Comparison of ENCODE assay signal across 8 cellular contexts in the genomic region with DNA sequence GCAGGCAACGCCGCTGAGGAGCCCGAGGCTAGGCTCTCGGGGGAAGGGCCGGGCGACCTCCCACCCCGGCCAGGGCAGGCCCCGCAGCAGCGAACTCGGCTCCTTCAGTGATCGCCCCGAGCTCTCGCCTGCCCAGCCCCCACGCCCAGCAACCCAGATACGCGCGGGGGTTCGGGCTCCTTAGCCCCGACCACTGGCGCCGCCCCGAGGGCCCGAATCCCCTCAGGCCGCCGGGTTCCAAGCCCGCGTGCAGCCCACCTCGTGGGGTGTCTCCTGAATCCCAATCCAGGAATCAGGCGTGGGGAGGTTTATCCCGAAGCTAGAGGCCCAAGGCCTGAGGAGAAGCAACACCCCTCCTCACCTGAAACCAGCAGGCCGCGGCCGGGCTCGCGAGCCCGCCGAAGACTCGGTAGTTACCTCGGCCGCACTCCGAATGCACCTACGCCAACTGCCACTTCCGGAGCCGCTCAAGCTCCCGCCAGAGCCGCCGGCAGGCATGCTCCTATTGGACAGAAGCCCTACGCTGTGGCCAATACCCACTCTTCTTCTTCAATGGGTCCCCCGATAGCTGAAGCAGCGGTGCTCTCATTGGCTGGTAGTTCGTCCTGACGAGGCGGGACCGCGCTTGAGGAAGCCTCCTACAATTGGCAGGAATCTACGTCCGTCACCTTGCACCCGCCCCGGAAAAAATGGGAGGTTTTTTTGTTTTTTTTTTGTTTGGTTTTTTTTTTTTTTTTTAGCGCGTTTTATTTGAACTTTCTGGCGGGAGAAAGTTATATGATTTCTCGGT. TPM values are rescaled to one million over a fixed set of nuclear protein-coding genes. Genes with fewer than 3 reads are reported as not detected.
DNase-seq lines count a peak whose midpoint lies in the region; ATAC-seq, FAIRE-seq and TF ChIP-seq lines count a peak whose summit lies in the region.

A gene with protein sequence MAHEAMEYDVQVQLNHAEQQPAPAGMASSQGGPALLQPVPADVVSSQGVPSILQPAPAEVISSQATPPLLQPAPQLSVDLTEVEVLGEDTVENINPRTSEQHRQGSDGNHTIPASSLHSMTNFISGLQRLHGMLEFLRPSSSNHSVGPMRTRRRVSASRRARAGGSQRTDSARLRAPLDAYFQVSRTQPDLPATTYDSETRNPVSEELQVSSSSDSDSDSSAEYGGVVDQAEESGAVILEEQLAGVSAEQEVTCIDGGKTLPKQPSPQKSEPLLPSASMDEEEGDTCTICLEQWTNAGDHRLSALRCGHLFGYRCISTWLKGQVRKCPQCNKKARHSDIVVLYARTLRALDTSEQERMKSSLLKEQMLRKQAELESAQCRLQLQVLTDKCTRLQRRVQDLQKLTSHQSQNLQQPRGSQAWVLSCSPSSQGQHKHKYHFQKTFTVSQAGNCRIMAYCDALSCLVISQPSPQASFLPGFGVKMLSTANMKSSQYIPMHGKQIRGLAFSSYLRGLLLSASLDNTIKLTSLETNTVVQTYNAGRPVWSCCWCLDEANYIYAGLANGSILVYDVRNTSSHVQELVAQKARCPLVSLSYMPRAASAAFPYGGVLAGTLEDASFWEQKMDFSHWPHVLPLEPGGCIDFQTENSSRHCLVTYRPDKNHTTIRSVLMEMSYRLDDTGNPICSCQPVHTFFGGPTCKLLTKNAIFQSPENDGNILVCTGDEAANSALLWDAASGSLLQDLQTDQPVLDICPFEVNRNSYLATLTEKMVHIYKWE (minus strand): TSS at position 453 of the 790 bp plus-strand sequence. CDS start 5,428 bp downstream, outside the sequence.

- peak; percentile 97 for FAIRE-seq in GM12891 (lab: Jason Lieb, UNC)

- POLR2A ChIA-PET in T-cell (lab: Charles Lee): interaction anchor here (0.5 to 1.7 kb wide), 12 partner anchors 8 to 981 kb away, joined by 3 to 14 read pairs (median 9); a partner anchor contains a TSS

- no peaks in the 10 kb centered on the region for H3K4me1 ChIP-seq in adrenal gland (replicated peaks in 1 of 2)
- peaks cover 0 to 20% (median 12%) of the 10 kb centered on the region in 9 donors for H3K4me1 ChIP-seq in heart right ventricle
- peaks cover 14% of the 10 kb centered on the region for H3K4me1 ChIP-seq in upper lobe of right lung

- H3K36me3 ChIP-seq in adrenal gland (replicated peaks in 1 of 2) (peaks cover 0 to 9% of the 10 kb centered on the region in 2 donors), heart right ventricle (peaks cover 0 to 44% (median 12%) of the 10 kb centered on the region in 9 donors), upper lobe of right lung (peaks cover 23% of the 10 kb centered on the region)

- H3K27me3 ChIP-seq in adrenal gland (no peaks in the 10 kb centered on the region), heart right ventricle (no peaks in the 10 kb centered on the region), upper lobe of right lung (no peaks in the 10 kb centered on the region)

- DNase-seq in GM12891 (ENCODE audit: insufficient read length, low spot score) (peak; percentile 98), NCI-H1436 treated with DMSO at 0.1 percent for 48 hours (lab: John Stamatoyannopoulos, UW) (peak; percentile 98), T-cell (peak; percentile 85 to 98 (median 96)), adrenal gland (peak; percentile 96 to 99 (median 99)), heart right ventricle (peak; percentile 91 to 98), posterior cingulate gyrus (peak; percentile 96 to 100 (median 98)), upper lobe of right lung (peak; percentile 95)

- CTCF ChIA-PET in T-cell (lab: Charles Lee): interaction anchor here (0.6 to 1.6 kb wide), 10 partner anchors 8 to 475 kb away, joined by 3 to 7 read pairs (median 4); no protein-coding TSS in a partner anchor

- H3K4me1 Mint-ChIP-seq in T-cell: peaks cover 36 to 48% (median 44%) of the 10 kb centered on the region in 3 donors

- peak within 1 kb of the TSS; percentile 94 to 96 (median 94) for H3K4me3 Mint-ChIP-seq in T-cell

- TF ChIP-seq POLR2A in GM12891 (IDR thresholded peaks at IDR 0.05; ENCODE audit: low read depth, low read length) (peak; percentile 95), adrenal gland (IDR thresholded peaks at IDR 0.05) (peak in 1 of 2 donors; percentile 42)

- TF ChIP-seq CTCF in adrenal gland (IDR thresholded peaks at IDR 0.05) (no peak), heart right ventricle (IDR thresholded peaks at IDR 0.05) (no peak), upper lobe of right lung (IDR thresholded peaks at IDR 0.05) (no peak)

- no peaks in the 10 kb centered on the region for H3K27me3 Mint-ChIP-seq in T-cell

- peak within 1 kb of the TSS; percentile 60 to 95 (median 76) for H3K4me3 ChIP-seq in adrenal gland
- H3K4me3 ChIP-seq in heart right ventricle: peak within 1 kb of the TSS; percentile 73 to 99 (median 85)
- H3K4me3 ChIP-seq in upper lobe of right lung: peak within 1 kb of the TSS; percentile 69

- ATAC-seq in HG02840 (IDR thresholded peaks at IDR 0.05; ENCODE audit: low FRiP score, unreplicated experiment): peak; percentile 100
- peak; percentile 99 to 100 (median 100) for ATAC-seq in T-cell (replicated peaks in 1 of 4)
- ATAC-seq in heart right ventricle: peak; percentile 99 to 100 (median 100)
- peak; percentile 100 for ATAC-seq in upper lobe of right lung

- no peaks in the 10 kb centered on the region for H3K9me3 Mint-ChIP-seq in T-cell

- H3K27ac ChIP-seq in adrenal gland (peak within 1 kb of the TSS in 3 of 5 donors; percentile 45 to 75 (median 65)), heart right ventricle (peak within 1 kb of the TSS in 9 of 10 donors; percentile 10 to 88 (median 75)), upper lobe of right lung (peak within 1 kb of the TSS; percentile 78)

- H3K27ac Mint-ChIP-seq in T-cell: peak within 1 kb of the TSS; percentile 88 to 93

- intact Hi-C loops in adrenal gland (cut with DNase I) (no loop called here), heart right ventricle (cut with DNase I) (no loop called here), posterior cingulate gyrus (cut with DNase I) (no loop called here), upper lobe of right lung (cut with DNase I) (no loop called here)

- H3K9me3 ChIP-seq in adrenal gland (replicated peaks in 1 of 3) (no peaks in the 10 kb centered on the region), heart right ventricle (no peaks in the 10 kb centered on the region), upper lobe of right lung (no peaks in the 10 kb centered on the region)

- peaks cover 16% of the 10 kb centered on the region for H3K36me3 Mint-ChIP-seq in T-cell

- WGBS in adrenal gland, 4 donors: 0 to 1% (median 0%) methylated on average over 16 to 63 of the region's 63 CpGs
- 0 to 1% methylated on average over 63 of the region's 63 CpGs for whole genome bisulfite sequencing in heart right ventricle, 2 donors

TF ChIP-seq in GM12891, 5 proteins besides CTCF, POLR2A, EP300 and RAD21:
- peak; percentile 96 for TF ChIP-seq POLR2AphosphoS5 (IDR thresholded peaks at IDR 0.05; ENCODE audit: low read depth, low read length)
- TF ChIP-seq PAX5 (IDR thresholded peaks at IDR 0.05; ENCODE audit: insufficient read depth, low read length, severe bottlenecking): no peak
- peak; percentile 61; the same call in 1 of the 2 replicates for TF ChIP-seq POU2F2 (IDR thresholded peaks at IDR 0.05; ENCODE audit: low read depth, low read length)
- TF ChIP-seq TAF1 (IDR thresholded peaks at IDR 0.05; ENCODE audit: low read depth, low read length): peak; percentile 96
- TF ChIP-seq SPI1 (IDR thresholded peaks at IDR 0.05; ENCODE audit: low read depth, low read length): no peak

RNA-seq across cellular contexts. Expression of the gene that starts here (rescaled TPM):
- 23.3 TPM for polyA plus RNA-seq in GM12891 (2012; ENCODE audit: low read depth, missing spikeins)
- total RNA-seq in T-cell (10 to 100 TPM; 42.6 to 52.0 (median 49.0) TPM), adrenal gland (10 to 100 TPM in 7 of 8 donors, 1 to 10 TPM in 1; 8.0 to 27.1 (median 12.7) TPM), heart right ventricle (10 to 100 TPM in 1 of 10 donors, 1 to 10 TPM in 9; 4.6 to 10.2 (median 6.0) TPM), upper lobe of right lung (16.7 TPM)
- polyA plus RNA-seq in adrenal gland (1 to 10 TPM; 2.6 to 9.6 (median 5.8) TPM), heart right ventricle (1 to 10 TPM; 1.8 to 2.6 TPM)

Comparison
In these comparisons a context has a peak if more than half of its experiments do, and no peak if none do; other contexts are left out.
1. Peak in every context shown above with its lines: DNase-seq, ATAC-seq, H3K4me3 ChIP-seq and H3K27ac ChIP-seq.